ENCODE assay signal across 8 cellular contexts in genomic region chr1:35264861-35265260, GRCh38. TPM values are rescaled to one million over a fixed set of nuclear protein-coding genes. Genes with fewer than 3 reads are reported as not detected.
DNase-seq lines count a peak whose midpoint lies in the region; ATAC-seq and TF ChIP-seq lines count a peak whose summit lies in the region.

No MANE protein-coding gene starts in this region.

- no peak for ATAC-seq in HG03039 (IDR thresholded peaks at IDR 0.05; ENCODE audit: unreplicated experiment)
- ATAC-seq in HG03280 (IDR thresholded peaks at IDR 0.05; ENCODE audit: unreplicated experiment), result no peak
- ATAC-seq in HG03135 (IDR thresholded peaks at IDR 0.05; ENCODE audit: unreplicated experiment), result no peak
- ATAC-seq in naive thymus-derived CD8-positive, alpha-beta T cell, result no peak

- no peak for TF ChIP-seq CTCF in brain microvascular endothelial cell (IDR thresholded peaks at IDR 0.05; ENCODE audit: low read depth, low read length, missing control alignments)

- H3K36me3 ChIP-seq in brain microvascular endothelial cell (replicated peaks) (no peaks in the 10 kb centered on the region), mesodermal cell (ENCODE audit: control insufficient read depth, insufficient read depth, low read length) (no peaks in the 10 kb centered on the region)

- no peak overlapping the region for H3K4me3 ChIP-seq in brain microvascular endothelial cell (ENCODE audit: low read depth, low read length)
- H3K4me3 ChIP-seq in mesodermal cell (ENCODE audit: extremely low read depth, insufficient read depth, low read length, poor library complexity, severe bottlenecking), result no peak overlapping the region

- peaks cover 6% of the 10 kb centered on the region for H3K9me3 ChIP-seq in mesodermal cell (ENCODE audit: control insufficient read depth, low read length)

- peaks cover 4% of the 10 kb centered on the region for H3K4me1 ChIP-seq in mesodermal cell (ENCODE audit: control insufficient read depth, insufficient read depth, low read length, poor library complexity, severe bottlenecking)

- 75 to 90% methylated on average over 2 of the region's 6 CpGs for WGBS in mesodermal cell (ENCODE audit: insufficient coverage in 2 of 2), 2 experiments

- H3K27ac Mint-ChIP-seq in naive thymus-derived CD8-positive, alpha-beta T cell, result peak overlapping the region in 2 of 10 donors; percentile 29 to 60

- H3K27me3 Mint-ChIP-seq in naive thymus-derived CD8-positive, alpha-beta T cell, result peaks cover 0 to 12% (median 6%) of the 10 kb centered on the region in 5 donors

- H3K4me1 Mint-ChIP-seq in naive thymus-derived CD8-positive, alpha-beta T cell, result peaks cover 11 to 21% (median 15%) of the 10 kb centered on the region in 4 donors

- peak; percentile 29 for DNase-seq in AG08396 (ENCODE audit: low spot score)
- DNase-seq in M059J (ENCODE audit: low read depth), result peak; percentile 92
- peak; percentile 11 for DNase-seq in brain microvascular endothelial cell
- no peak for DNase-seq in naive thymus-derived CD8-positive, alpha-beta T cell

- POLR2A ChIA-PET in naive thymus-derived CD8-positive, alpha-beta T cell (lab: Charles Lee), result no interaction called here

- peaks cover 0 to 5% (median 0%) of the 10 kb centered on the region in 9 donors for H3K9me3 Mint-ChIP-seq in naive thymus-derived CD8-positive, alpha-beta T cell

- no peak overlapping the region for H3K4me3 Mint-ChIP-seq in naive thymus-derived CD8-positive, alpha-beta T cell

- in situ Hi-C loops in brain microvascular endothelial cell (cut with HindIII; ENCODE audit: low pct_ligation_motif_present, low sequenced_read_pairs), result no loop called here

- H3K27ac ChIP-seq in brain microvascular endothelial cell (no peak overlapping the region), mesodermal cell (ENCODE audit: low read depth, low read length, severe bottlenecking) (peak overlapping the region; percentile 52)

- H3K27me3 ChIP-seq in brain microvascular endothelial cell (replicated peaks), result no peaks in the 10 kb centered on the region

- no peaks in the 10 kb centered on the region for H3K36me3 Mint-ChIP-seq in naive thymus-derived CD8-positive, alpha-beta T cell

RNA-seq across cellular contexts. Expression of gene ZMYM4, which starts 3.6 kb away (rescaled TPM):
- 20.1 and 36.1 TPM in 2 replicates for total RNA-seq in M059J (2014; rRNA removed; shearing (Covaris generic))
- 37.3 TPM for polyA plus RNA-seq in mesodermal cell (2013, experiment 1 of 2)
- polyA plus RNA-seq in mesodermal cell (2013, experiment 2 of 2), result 35.8 TPM
- total RNA-seq in naive thymus-derived CD8-positive, alpha-beta T cell, result 10 to 100 TPM; 44.6 to 45.1 TPM
- 10 to 100 TPM; 25.1 to 31.7 (median 28.4) TPM for polyA plus RNA-seq in naive thymus-derived CD8-positive, alpha-beta T cell

Comparison
In these comparisons a context has a peak if more than half of its experiments do, and no peak if none do; other contexts are left out.
1. DNase-seq: peak in AG08396 (single experiment), M059J (single experiment) and brain microvascular endothelial cell (single experiment); none in naive thymus-derived CD8-positive, alpha-beta T cell (0 of 10).